ENCODE assay signal across 16 cellular contexts in the genomic region with DNA sequence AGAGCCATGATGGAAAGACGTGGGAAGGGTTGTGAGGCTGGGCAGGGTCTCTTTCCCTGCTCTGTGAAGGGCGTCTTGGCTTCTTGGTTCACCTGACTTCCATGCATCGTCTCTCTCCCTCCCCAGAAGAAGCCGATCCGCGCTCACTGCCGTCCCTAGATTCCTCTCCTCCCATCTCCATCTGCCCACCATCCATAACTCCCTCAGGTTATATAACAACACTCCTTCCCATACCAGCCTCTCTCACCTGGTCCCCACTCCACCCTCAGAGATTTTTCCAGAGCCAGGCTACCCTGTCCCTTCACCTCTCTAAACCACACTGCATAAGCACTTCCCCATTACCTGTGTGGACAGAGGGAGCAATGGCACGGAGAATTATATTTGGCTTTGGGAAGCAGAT. TPM values are rescaled to one million over a fixed set of nuclear protein-coding genes. Genes with fewer than 3 reads are reported as not detected.
DNase-seq lines count a peak whose midpoint lies in the region; ATAC-seq and TF ChIP-seq lines count a peak whose summit lies in the region.
"Had no signal": no experiment of that assay in that cellular context is flagged by ENCODE, and none has a peak within 500 bp of the region (broad histone marks: within the 10 kb centered on the region; RNA-seq: fewer than 3 reads in every experiment).

No MANE protein-coding gene starts in this region.

- no peaks in the 10 kb centered on the region for H3K9me2 ChIP-seq in GM23248 (ENCODE audit: insufficient read depth)

- H3K9me3 ChIP-seq in GM23248 (ENCODE audit: low read depth) = no peaks in the 10 kb centered on the region
- H3K9me3 ChIP-seq in right atrium auricular region = no peaks in the 10 kb centered on the region
- H3K9me3 ChIP-seq: HAP-1 had no signal

- H3K9ac ChIP-seq in GM23248 = no peak overlapping the region

- whole genome bisulfite sequencing in GM23248 (ENCODE audit: low coverage in 1 of 2, low lambda C conversion rate in 2 of 2, missing lambda C conversion rate in 2 of 2), 2 experiments = 54 to 61% methylated on average over 8 of the region's 8 CpGs

- ATAC-seq in stimulated activated memory B cell treated with anti-CD40 and anti-IgM and Interleukin-4, amounts not matched to agents 10 μg/mL and 1 μg/mL and 100 μg/mL, for 72 hours = peak; percentile 39
- no peak for ATAC-seq in HG02588 (IDR thresholded peaks at IDR 0.05; ENCODE audit: unreplicated experiment)
- ATAC-seq: GM12878 had no signal

- H3K36me3 Mint-ChIP-seq in stimulated activated memory B cell treated with anti-CD40 and anti-IgM and Interleukin-4, amounts not matched to agents 10 μg/mL and 1 μg/mL and 100 μg/mL, for 72 hours = no peaks in the 10 kb centered on the region
- H3K36me3 Mint-ChIP-seq: CD4-positive, alpha-beta memory T cell had no signal

- no peaks in the 10 kb centered on the region for H3K9me3 Mint-ChIP-seq in stimulated activated memory B cell treated with anti-CD40 and anti-IgM and Interleukin-4, amounts not matched to agents 10 μg/mL and 1 μg/mL and 100 μg/mL, for 72 hours
- H3K9me3 Mint-ChIP-seq: HFFc6 had no signal

- no peaks in the 10 kb centered on the region for H3K79me2 ChIP-seq in GM23248 (ENCODE audit: insufficient read depth)

- H3K36me3 ChIP-seq in GM23248 (ENCODE audit: low read depth) (no peaks in the 10 kb centered on the region), right atrium auricular region (peaks cover 13% of the 10 kb centered on the region)
- H3K36me3 ChIP-seq: HAP-1 had no signal

- no peak overlapping the region for H3K27ac Mint-ChIP-seq in stimulated activated memory B cell treated with anti-CD40 and anti-IgM and Interleukin-4, amounts not matched to agents 10 μg/mL and 1 μg/mL and 100 μg/mL, for 72 hours
- H3K27ac Mint-ChIP-seq: HFFc6 had no signal

- H3F3A ChIP-seq in GM23248 (ENCODE audit: insufficient read depth) = no peaks in the 10 kb centered on the region

- H3K4me1 ChIP-seq in GM23248 (ENCODE audit: insufficient read depth) = no peaks in the 10 kb centered on the region
- H3K4me1 ChIP-seq in right atrium auricular region = peaks cover 0 to 5% of the 10 kb centered on the region in 2 donors

- H3K27ac ChIP-seq in GM23248 (no peak overlapping the region), right atrium auricular region (no peak overlapping the region)

- no peak for TF ChIP-seq CTCF in right atrium auricular region (IDR thresholded peaks at IDR 0.05)

- no peak overlapping the region for H3K4me3 Mint-ChIP-seq in stimulated activated memory B cell treated with anti-CD40 and anti-IgM and Interleukin-4, amounts not matched to agents 10 μg/mL and 1 μg/mL and 100 μg/mL, for 72 hours
- H3K4me3 Mint-ChIP-seq: CD4-positive, alpha-beta memory T cell; HFFc6 had no signal

- H3K4me1 Mint-ChIP-seq in stimulated activated memory B cell treated with anti-CD40 and anti-IgM and Interleukin-4, amounts not matched to agents 10 μg/mL and 1 μg/mL and 100 μg/mL, for 72 hours = no peaks in the 10 kb centered on the region

- DNase-seq in G401 (ENCODE audit: low spot score) (peak; percentile 72), cerebellum (ENCODE audit: low spot score) (peak; percentile 62), GM23248 (no peak), right atrium auricular region (ENCODE audit: low spot score) (no peak)
- DNase-seq: CD4-positive, alpha-beta memory T cell; COR-L47; DMS153; DND-41; GDM1; GOT3; HFFc6 had no signal

- no peaks in the 10 kb centered on the region for H4K20me1 ChIP-seq in GM23248 (ENCODE audit: insufficient read depth)

- peaks cover 48% of the 10 kb centered on the region for H3K27me3 Mint-ChIP-seq in stimulated activated memory B cell treated with anti-CD40 and anti-IgM and Interleukin-4, amounts not matched to agents 10 μg/mL and 1 μg/mL and 100 μg/mL, for 72 hours

- in situ Hi-C loops in G401 (cut with HindIII; ENCODE audit: low sequenced_read_pairs) = no loop called here
- in situ Hi-C loops in GM23248 (cut with MboI) = no loop called here

- no peak overlapping the region for H2AFZ ChIP-seq in GM23248

- H3K27me3 ChIP-seq in GM23248 (replicated peaks; ENCODE audit: insufficient read depth) (peaks cover 14% of the 10 kb centered on the region), right atrium auricular region (peaks cover 0 to 2% of the 10 kb centered on the region in 2 donors)

- no peak overlapping the region for H3K4me3 ChIP-seq in GM23248
- H3K4me3 ChIP-seq in right atrium auricular region = no peak overlapping the region
- H3K4me3 ChIP-seq: GM12878, HAP-1 had no signal

- no peak overlapping the region for H3K4me2 ChIP-seq in GM23248 (ENCODE audit: unreplicated experiment)

RNA-seq across cellular contexts. Expression of a gene that starts 6.0 kb away (rescaled TPM):
- total RNA-seq in G401 (2014; rRNA removed; shearing (Covaris generic)) = 0.10 TPM in 1 of 2 replicates, not detected in the other
- total RNA-seq in cerebellum (34.1 TPM), right atrium auricular region (10 to 100 TPM; 19.6 to 24.9 TPM)
- 0.13 and 0.22 TPM in 2 replicates for total RNA-seq in GM23248 (2014; rRNA removed; shearing (Covaris generic))
- polyA plus RNA-seq in GM23248 (2016; fragmentation: Nextera tagmentation; extraction: Ambion mirVana) = 0.04 and 0.08 TPM in 2 replicates
- total RNA-seq: A673; CD4-positive, alpha-beta memory T cell; GM12878 had no signal

Comparison
In these comparisons a context has a peak if more than half of its experiments do, and no peak if none do; other contexts are left out.
1. DNase-seq: peak in G401 (single experiment) and cerebellum (single experiment); none in GM23248 (single experiment) and right atrium auricular region (single experiment).
2. RNA of a gene that starts 6.0 kb away (total RNA-seq): 34.1 TPM in cerebellum (single experiment) and 19.6 to 24.9 TPM in right atrium auricular region; 0.13 to 0.22 TPM in GM23248 and 0.10 TPM in G401; every median in the first group is over 10 times any median in the second.